Comparison of ENCODE assay signal across 8 cellular contexts in genomic region chr5:138544171-138545134, GRCh38. TPM values are rescaled to one million over a fixed set of nuclear protein-coding genes. Genes with fewer than 3 reads are reported as not detected.
DNase-seq lines count a peak whose midpoint lies in the region; ATAC-seq and TF ChIP-seq lines count a peak whose summit lies in the region.

No MANE protein-coding gene starts in this region.

- ATAC-seq in GM18867 (IDR thresholded peaks at IDR 0.05; ENCODE audit: unreplicated experiment) (no peak), GM18520 (IDR thresholded peaks at IDR 0.05; ENCODE audit: unreplicated experiment) (no peak), GM18870 (IDR thresholded peaks at IDR 0.05; ENCODE audit: unreplicated experiment) (no peak), omental fat pad (ENCODE audit: low FRiP score) (no peak)

- no peaks in the 10 kb centered on the region for H3K9me3 Mint-ChIP-seq in T-helper 2 cell treated with Interferon-gamma antibody and Interleukin-4, amounts not matched to agents 5 μg/mL and 100 μg/mL, for 36 hours

- H3K4me3 ChIP-seq in HEK293 (ENCODE audit: low read depth, low read length) (peak overlapping the region; percentile 98), fibroblast of mammary gland (ENCODE audit: control insufficient read depth, low read depth, low read length) (peak overlapping the region; percentile 95), parathyroid adenoma (ENCODE audit: low read depth, low read length) (peak overlapping the region; percentile 97)

- H3K27me3 ChIP-seq in parathyroid adenoma (ENCODE audit: control insufficient read depth, insufficient read depth, low read length), result no peaks in the 10 kb centered on the region

- no peaks in the 10 kb centered on the region for H3K27me3 Mint-ChIP-seq in T-helper 2 cell treated with Interferon-gamma antibody and Interleukin-4, amounts not matched to agents 5 μg/mL and 100 μg/mL, for 36 hours (ENCODE audit: low read depth)

- TF ChIP-seq CTCF in HEK293 (tag by site-specific recombination; IDR thresholded peaks at IDR 0.05) (no peak), fibroblast of mammary gland (conservative IDR thresholded peaks at IDR 0.05; ENCODE audit: control insufficient read depth, insufficient read depth, low read depth, low read length) (no peak), parathyroid adenoma (IDR thresholded peaks at IDR 0.05) (no peak), omental fat pad (IDR thresholded peaks at IDR 0.05) (no peak)

- H3K36me3 ChIP-seq in HEK293 (ENCODE audit: control insufficient read depth in 2 of 2, insufficient read depth in 1 of 2, low read length in 2 of 2), result peaks cover 0 to 24% of the 10 kb centered on the region in 2 experiments; a peak in 2 of 3 replicates
- no peaks in the 10 kb centered on the region for H3K36me3 ChIP-seq in parathyroid adenoma (ENCODE audit: control insufficient read depth, insufficient read depth, low read length)

- no peak overlapping the region for H3K9ac ChIP-seq in parathyroid adenoma

- H3K4me1 Mint-ChIP-seq in T-helper 2 cell treated with Interferon-gamma antibody and Interleukin-4, amounts not matched to agents 5 μg/mL and 100 μg/mL, for 36 hours (ENCODE audit: low read depth), result peaks cover 55% of the 10 kb centered on the region

- H3K9me3 ChIP-seq in HEK293 (ENCODE audit: control insufficient read depth, insufficient read depth, low read depth, low read length) (no peaks in the 10 kb centered on the region), parathyroid adenoma (ENCODE audit: control insufficient read depth, low read length) (no peaks in the 10 kb centered on the region)

- H3K27ac Mint-ChIP-seq in T-helper 2 cell treated with Interferon-gamma antibody and Interleukin-4, amounts not matched to agents 5 μg/mL and 100 μg/mL, for 36 hours, result peak overlapping the region; percentile 100

- H2AFZ ChIP-seq in parathyroid adenoma, result peak overlapping the region; percentile 93

- peak overlapping the region; percentile 76 for H3K4me2 ChIP-seq in parathyroid adenoma (ENCODE audit: low read length)

- peaks cover 28% of the 10 kb centered on the region for H3K36me3 Mint-ChIP-seq in T-helper 2 cell treated with Interferon-gamma antibody and Interleukin-4, amounts not matched to agents 5 μg/mL and 100 μg/mL, for 36 hours (ENCODE audit: low read depth)

- CTCF ChIA-PET in HEK293 (lab: Yijun Ruan, JAX), result interaction anchor here (0.6 to 2.9 kb wide), 3 partner anchors 40 to 151 kb away, joined by 4 to 10 read pairs (median 6); no protein-coding TSS in a partner anchor

- H3K27ac ChIP-seq in HEK293 (ENCODE audit: extremely low read depth, low read depth, low read length) (peak overlapping the region; percentile 76; the same call in 1 of the 2 replicates), parathyroid adenoma (peak overlapping the region; percentile 98)

- no peak for DNase-seq in T-helper 2 cell treated with Interferon-gamma antibody and Interleukin-4, amounts not matched to agents 5 μg/mL and 100 μg/mL, for 36 hours (ENCODE audit: low spot score)
- DNase-seq in fibroblast of mammary gland (ENCODE audit: low read depth) (peak; percentile 69), omental fat pad (ENCODE audit: low spot score) (no peak)

- H3K4me1 ChIP-seq in HEK293 (ENCODE audit: control insufficient read depth, insufficient read depth, low read length), result peaks cover 11% of the 10 kb centered on the region
- H3K4me1 ChIP-seq in parathyroid adenoma, result peaks cover 5% of the 10 kb centered on the region

- POLR2A ChIA-PET in HEK293 (lab: Yijun Ruan, JAX), result interaction anchor here (0.7 to 2.7 kb wide), 11 partner anchors 8 to 192 kb away, joined by 3 to 30 read pairs (median 9); partner anchors contain the start of genes EGR1, HSPA9, KDM3B and REEP2

- H3K4me3 Mint-ChIP-seq in T-helper 2 cell treated with Interferon-gamma antibody and Interleukin-4, amounts not matched to agents 5 μg/mL and 100 μg/mL, for 36 hours, result peak overlapping the region; percentile 95

- H3K79me2 ChIP-seq in parathyroid adenoma, result peaks cover 80% of the 10 kb centered on the region

TF ChIP-seq in HEK293, 187 proteins besides CTCF, POLR2A, EP300 and RAD21:
- TF ChIP-seq ZNF600 (tag by site-specific recombination; IDR thresholded peaks at IDR 0.05) (peak; percentile 23; the same call in 1 of the 2 replicates), PRDM1 (tag by site-specific recombination; IDR thresholded peaks at IDR 0.05) (peak; percentile 78), ZBTB6 (tag by site-specific recombination; IDR thresholded peaks at IDR 0.05) (0 out of 2 replicates have a peak, but pooled peaks have one; percentile 32), ZNF211 (tag by site-specific recombination; IDR thresholded peaks at IDR 0.05; ENCODE audit: low read depth) (no peak), KLF7 (tag by site-specific recombination; IDR thresholded peaks at IDR 0.05; ENCODE audit: borderline replicate concordance) (no peak), PRDM10 (tag by site-specific recombination; IDR thresholded peaks at IDR 0.05) (no peak), ZBTB17 (tag by site-specific recombination; IDR thresholded peaks at IDR 0.05) (0 out of 2 replicates have a peak, but pooled peaks have one; percentile 15), MYNN (tag by site-specific recombination; IDR thresholded peaks at IDR 0.05; ENCODE audit: borderline replicate concordance) (peak; percentile 45; the same call in 1 of the 2 replicates), ZNF362 (tag by site-specific recombination; IDR thresholded peaks at IDR 0.05) (peak; percentile 82), GFI1B (tag by site-specific recombination; IDR thresholded peaks at IDR 0.05) (no peak), ZNF501 (tag by site-specific recombination; IDR thresholded peaks at IDR 0.05) (0 out of 2 replicates have a peak, but pooled peaks have one; percentile 37)
- TF ChIP-seq, protein P1, sequence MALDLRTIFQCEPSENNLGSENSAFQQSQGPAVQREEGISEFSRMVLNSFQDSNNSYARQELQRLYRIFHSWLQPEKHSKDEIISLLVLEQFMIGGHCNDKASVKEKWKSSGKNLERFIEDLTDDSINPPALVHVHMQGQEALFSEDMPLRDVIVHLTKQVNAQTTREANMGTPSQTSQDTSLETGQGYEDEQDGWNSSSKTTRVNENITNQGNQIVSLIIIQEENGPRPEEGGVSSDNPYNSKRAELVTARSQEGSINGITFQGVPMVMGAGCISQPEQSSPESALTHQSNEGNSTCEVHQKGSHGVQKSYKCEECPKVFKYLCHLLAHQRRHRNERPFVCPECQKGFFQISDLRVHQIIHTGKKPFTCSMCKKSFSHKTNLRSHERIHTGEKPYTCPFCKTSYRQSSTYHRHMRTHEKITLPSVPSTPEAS (tag by site-specific recombination; IDR thresholded peaks at IDR 0.05), result no peak
TF ChIP-seq in HEK293: peak in this region for 7.

RNA-seq across cellular contexts. Expression of gene ETF1, which starts 1.4 kb away (rescaled TPM):
- total RNA-seq in omental fat pad, result 100 to 1,000 TPM in 3 of 4 donors, 10 to 100 TPM in 1; 69.8 to 195 (median 141) TPM

RNA-seq across cellular contexts. Expression of gene HSPA9, which starts 30.7 kb away (rescaled TPM):
- total RNA-seq in omental fat pad, result 100 to 1,000 TPM; 212 to 482 (median 318) TPM
